ENCODE assay signal across 28 cellular contexts in genomic region chr1:203713125-203713524, GRCh38. TPM values are rescaled to one million over a fixed set of nuclear protein-coding genes. Genes with fewer than 3 reads are reported as not detected.
"Had no signal": no experiment of that assay in that cellular context is flagged by ENCODE, and none has a peak within 500 bp of the region (broad histone marks: within the 10 kb centered on the region; RNA-seq: fewer than 3 reads in every experiment).

No MANE protein-coding gene starts in this region.

- H3K4me1 Mint-ChIP-seq: immature natural killer cell; naive thymus-derived CD8-positive, alpha-beta T cell; nephron; neural crest cell; stimulated activated naive B cell treated with anti-CD40 and anti-IgM and Interleukin-4, amounts not matched to agents 10 μg/mL and 1 μg/mL and 100 μg/mL, for 72 hours had no signal

- H3K27ac Mint-ChIP-seq: naive thymus-derived CD8-positive, alpha-beta T cell; nephron; stimulated activated naive B cell treated with anti-CD40 and anti-IgM and Interleukin-4, amounts not matched to agents 10 μg/mL and 1 μg/mL and 100 μg/mL, for 72 hours; type B pancreatic cell had no signal

- H3K27me3 ChIP-seq: pancreas, right lobe of liver, stomach, suprapubic skin, tibial artery, uterus had no signal

- H3K36me3 ChIP-seq: uterus had no signal

- ATAC-seq: lower lobe of right lung; naive thymus-derived CD8-positive, alpha-beta T cell; pancreas; right lobe of liver; stimulated activated naive B cell treated with anti-CD40 and anti-IgM and Interleukin-4, amounts not matched to agents 10 μg/mL and 1 μg/mL and 100 μg/mL, for 72 hours; stimulated activated naive CD8-positive, alpha-beta T cell treated with anti-CD3 and anti-CD28 coated beads, Interleukin-15, Interleukin-2, amounts not matched to agents 100 U/mL and 50 U/mL, for 24 hours had no signal

- H3K9me3 ChIP-seq: lower lobe of right lung, pancreas, prostate gland, right lobe of liver, stomach, suprapubic skin, thoracic aorta, tibial artery, uterus had no signal

- H3K27me3 Mint-ChIP-seq: naive thymus-derived CD8-positive, alpha-beta T cell; stimulated activated naive B cell treated with anti-CD40 and anti-IgM and Interleukin-4, amounts not matched to agents 10 μg/mL and 1 μg/mL and 100 μg/mL, for 72 hours; type B pancreatic cell had no signal

- H3K4me1 ChIP-seq: lower lobe of right lung, pancreas, prostate gland, right lobe of liver, stomach, suprapubic skin, tibial artery, uterus had no signal

- H3K4me3 Mint-ChIP-seq: immature natural killer cell; naive thymus-derived CD8-positive, alpha-beta T cell; nephron; neural crest cell; stimulated activated naive B cell treated with anti-CD40 and anti-IgM and Interleukin-4, amounts not matched to agents 10 μg/mL and 1 μg/mL and 100 μg/mL, for 72 hours; type B pancreatic cell had no signal

- H3K9me3 Mint-ChIP-seq: immature natural killer cell; naive thymus-derived CD8-positive, alpha-beta T cell; nephron; neural crest cell; stimulated activated naive B cell treated with anti-CD40 and anti-IgM and Interleukin-4, amounts not matched to agents 10 μg/mL and 1 μg/mL and 100 μg/mL, for 72 hours; type B pancreatic cell had no signal

- H3K27ac ChIP-seq: lower lobe of right lung, pancreas, prostate gland, right lobe of liver, stomach, suprapubic skin, thoracic aorta, tibial artery, uterus had no signal

- DNase-seq: hypothalamus; immature natural killer cell; kidney; lower lobe of right lung; mammary epithelial cell; mesenchymal stem cell; naive thymus-derived CD8-positive, alpha-beta T cell; nucleus accumbens; pancreas; posterior cingulate gyrus; right lobe of liver; stimulated activated CD4-positive, alpha-beta T cell treated with anti-CD3 and anti-CD28 coated beads, Interleukin-12 subunit alpha, Interleukin-12 subunit beta, amount 100 ng/mL, for 4 hours; stimulated activated CD4-positive, alpha-beta T cell treated with anti-CD3 and anti-CD28 coated beads, Interleukin-15, amount 100 ng/mL, for 24 hours; stimulated activated CD4-positive, alpha-beta T cell treated with anti-CD3 and anti-CD28 coated beads, Interleukin-2, amount 100 ng/mL, for 24 hours; stimulated activated CD4-positive, alpha-beta T cell treated with anti-CD3 and anti-CD28 coated beads, Interleukin-4, amount 100 ng/mL, for 1 hour; stimulated activated naive B cell treated with anti-CD40 and anti-IgM and Interleukin-4, amounts not matched to agents 10 μg/mL and 1 μg/mL and 100 μg/mL, for 72 hours; stimulated activated naive CD8-positive, alpha-beta T cell treated with anti-CD3 and anti-CD28 coated beads, Interleukin-15, Interleukin-2, amounts not matched to agents 100 U/mL and 50 U/mL, for 24 hours; stomach; tibial artery; uterus had no signal

- H3K4me3 ChIP-seq: lower lobe of right lung, pancreas, prostate gland, right lobe of liver, stomach, suprapubic skin, thoracic aorta, tibial artery, uterus had no signal

RNA-seq across cellular contexts. Expression of gene LAX1, which starts 51.9 kb away (rescaled TPM):
- total RNA-seq: neural crest cell, osteoblast, skeletal muscle tissue had no signal
